ENCODE assay signal across 1 cellular context in the genomic region with DNA sequence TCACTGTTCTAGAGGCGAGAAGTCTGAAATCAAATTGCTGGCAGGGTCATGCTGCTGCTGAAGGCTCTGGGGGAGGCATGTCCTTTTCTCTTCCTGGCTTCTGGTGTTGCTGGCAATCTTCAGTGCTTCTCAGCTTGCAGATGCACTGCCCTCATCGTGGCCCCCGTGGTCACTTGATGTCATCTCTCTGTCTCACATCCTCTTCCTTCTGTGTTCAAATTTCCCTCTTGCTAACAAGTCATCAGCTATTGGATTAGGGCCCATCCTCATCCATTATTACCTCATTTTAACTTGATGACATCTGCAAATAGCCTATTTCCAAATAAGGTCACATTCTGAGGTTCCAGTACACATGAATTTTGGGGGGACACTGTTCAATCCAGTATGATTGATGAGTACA.
TF ChIP-seq lines count a peak whose summit lies in the region.

No MANE protein-coding gene starts in this region.

TF ChIP-seq in GM12878, 131 proteins besides CTCF, POLR2A, EP300 and RAD21 (continued from another document):
- TF ChIP-seq PKNOX1 (IDR thresholded peaks at IDR 0.05) = no peak
- no peak for TF ChIP-seq WRNIP1 (IDR thresholded peaks at IDR 0.05; ENCODE audit: borderline replicate concordance, low read depth, low read length)
- TF ChIP-seq TCF3 (IDR thresholded peaks at IDR 0.05; ENCODE audit: borderline replicate concordance, insufficient read depth, low read depth, low read length) = 0 out of 2 replicates have a peak, but pooled peaks have one; percentile 8
- TF ChIP-seq RBBP5 (conservative IDR thresholded peaks at IDR 0.05) = no peak
- TF ChIP-seq ATF2 (IDR thresholded peaks at IDR 0.05; ENCODE audit: low read length) = peak; percentile 78
- TF ChIP-seq FOXK2 (IDR thresholded peaks at IDR 0.05) = no peak
- TF ChIP-seq RELA (IDR thresholded peaks at IDR 0.05; ENCODE audit: borderline replicate concordance, partially characterized antibody) = peak; percentile 13
- TF ChIP-seq SREBF1 (IDR thresholded peaks at IDR 0.05; ENCODE audit: low read length) = no peak
- no peak for TF ChIP-seq ZNF622 (IDR thresholded peaks at IDR 0.05)
- TF ChIP-seq JUND (IDR thresholded peaks at IDR 0.05; ENCODE audit: low read depth, low read length) = no peak
- no peak; the same call in 1 of the 2 replicates for TF ChIP-seq ZNF207 (IDR thresholded peaks at IDR 0.05; ENCODE audit: borderline replicate concordance)
- TF ChIP-seq MYC (IDR thresholded peaks at IDR 0.05; ENCODE audit: insufficient read depth, insufficient read length, insufficient replicate concordance, low read length, severe bottlenecking) = no peak
- peak; percentile 65; the same call in 1 of the 2 replicates for TF ChIP-seq RAD51 (IDR thresholded peaks at IDR 0.05)
- no peak for TF ChIP-seq CBX3 (IDR thresholded peaks at IDR 0.05; ENCODE audit: borderline replicate concordance, low read depth)
